ENCODE assay signal across 10 cellular contexts in the genomic region with DNA sequence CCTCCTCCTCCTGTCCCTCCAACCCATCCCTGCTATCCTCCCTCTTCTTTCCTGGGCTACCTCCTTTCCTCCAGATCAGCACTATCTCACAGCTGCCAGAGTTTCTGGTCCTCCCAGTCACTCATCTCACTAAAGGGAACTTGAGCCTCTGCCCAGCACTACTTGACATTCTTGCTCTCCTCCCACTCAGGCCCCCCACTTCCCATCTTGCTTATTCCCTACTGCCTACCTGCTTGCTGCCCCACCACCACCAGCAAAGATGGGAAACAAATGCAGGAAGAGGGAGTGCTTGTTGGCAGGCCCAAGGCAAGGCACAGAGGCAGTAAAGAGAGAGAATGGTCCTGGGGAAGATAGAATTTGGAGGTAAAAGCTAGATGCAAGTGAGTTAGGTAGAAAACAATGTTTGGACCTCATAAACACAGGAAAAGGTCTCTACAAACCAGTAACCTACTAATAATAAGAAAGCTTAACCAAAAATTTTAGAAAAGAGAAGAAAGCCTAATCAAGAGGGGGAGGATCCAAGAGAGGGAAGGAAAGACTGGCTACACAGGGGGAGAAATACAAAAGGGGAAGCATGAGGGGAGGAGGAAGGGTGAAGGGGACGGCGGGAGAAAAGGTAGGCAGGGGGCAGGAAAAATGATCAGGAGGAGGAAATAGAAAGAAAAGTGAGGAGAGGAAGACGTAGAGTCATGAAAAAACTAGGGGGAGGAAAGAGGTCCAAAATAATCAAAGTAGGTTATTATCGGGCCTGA.
DNase-seq lines count a peak whose midpoint lies in the region; ATAC-seq and TF ChIP-seq lines count a peak whose summit lies in the region.
"Had no signal": no experiment of that assay in that cellular context is flagged by ENCODE, and none has a peak within 500 bp of the region (broad histone marks: within the 10 kb centered on the region; RNA-seq: fewer than 3 reads in every experiment).

No MANE protein-coding gene starts in this region.

- H3K4me3 Mint-ChIP-seq in T-helper 2 cell treated with Interferon-gamma antibody and Interleukin-4, amounts not matched to agents 5 μg/mL and 100 μg/mL, for 36 hours, result peak overlapping the region; percentile 83

- peak overlapping the region; percentile 16 for H3K27ac Mint-ChIP-seq in T-helper 2 cell treated with Interferon-gamma antibody and Interleukin-4, amounts not matched to agents 5 μg/mL and 100 μg/mL, for 36 hours

- H3K36me3 Mint-ChIP-seq in T-helper 2 cell treated with Interferon-gamma antibody and Interleukin-4, amounts not matched to agents 5 μg/mL and 100 μg/mL, for 36 hours (ENCODE audit: low read depth), result peaks cover 11% of the 10 kb centered on the region
- H3K36me3 Mint-ChIP-seq: mesothelial cell of epicardium had no signal

- peak overlapping the region; percentile 74 for H3K27ac ChIP-seq in skeletal muscle tissue (ENCODE audit: low read depth, low read length)
- H3K27ac ChIP-seq in foreskin keratinocyte, result no peak overlapping the region

- H3K9ac ChIP-seq in skeletal muscle tissue (ENCODE audit: low read depth in 1 of 3, low read length in 3 of 3), result no peak overlapping the region

- no peak for ATAC-seq in GM21447 (IDR thresholded peaks at IDR 0.05; ENCODE audit: unreplicated experiment)
- no peak for ATAC-seq in foreskin keratinocyte

- H3K9me3 ChIP-seq in skeletal muscle tissue (ENCODE audit: control insufficient read depth in 3 of 3, low read length in 3 of 3), result no peaks in the 10 kb centered on the region

- H3K27me3 Mint-ChIP-seq in T-helper 2 cell treated with Interferon-gamma antibody and Interleukin-4, amounts not matched to agents 5 μg/mL and 100 μg/mL, for 36 hours (ENCODE audit: low read depth), result no peaks in the 10 kb centered on the region

- no peak for DNase-seq in T-helper 2 cell treated with Interferon-gamma antibody and Interleukin-4, amounts not matched to agents 5 μg/mL and 100 μg/mL, for 36 hours (ENCODE audit: low spot score)
- DNase-seq in T-helper 2 cell (no peak), NB4 (ENCODE audit: low read depth) (peak; percentile 25), erythroblast (lab: John Stamatoyannopoulos, UW) (peak; percentile 26 to 31), SHP77 treated with DMSO at 0.1 percent for 48 hours (lab: John Stamatoyannopoulos, UW) (no peak), foreskin keratinocyte (no peak)
- DNase-seq: NCI-H446 treated with DMSO at 0.1 percent for 48 hours had no signal

- no peaks in the 10 kb centered on the region for H3K9me3 Mint-ChIP-seq in T-helper 2 cell treated with Interferon-gamma antibody and Interleukin-4, amounts not matched to agents 5 μg/mL and 100 μg/mL, for 36 hours
- H3K9me3 Mint-ChIP-seq: mesothelial cell of epicardium had no signal

- no peak for TF ChIP-seq CTCF in NB4 (IDR thresholded peaks at IDR 0.05; ENCODE audit: low read depth, low read length)
- no peak for TF ChIP-seq CTCF in foreskin keratinocyte (conservative IDR thresholded peaks at IDR 0.05)

- H3K4me1 Mint-ChIP-seq in T-helper 2 cell treated with Interferon-gamma antibody and Interleukin-4, amounts not matched to agents 5 μg/mL and 100 μg/mL, for 36 hours (ENCODE audit: low read depth), result peaks cover 37% of the 10 kb centered on the region

- no peaks in the 10 kb centered on the region for H3K36me3 ChIP-seq in skeletal muscle tissue (ENCODE audit: control insufficient read depth in 3 of 3, insufficient read depth in 3 of 3, low read length in 3 of 3)

- H3K4me1 ChIP-seq in skeletal muscle tissue (ENCODE audit: control insufficient read depth in 3 of 3, insufficient read depth in 3 of 3, low read length in 3 of 3) (peaks cover 21 to 45% (median 42%) of the 10 kb centered on the region in 3 donors), foreskin keratinocyte (peaks cover 15% of the 10 kb centered on the region)

- TF ChIP-seq POLR2A in NB4 (IDR thresholded peaks at IDR 0.05; ENCODE audit: extremely low read depth, insufficient read length) (no peak), erythroblast (IDR thresholded peaks at IDR 0.05; ENCODE audit: low read length) (no peak)

- no peaks in the 10 kb centered on the region for H3K27me3 ChIP-seq in skeletal muscle tissue (ENCODE audit: control insufficient read depth in 3 of 3, insufficient read depth in 3 of 3, low read length in 3 of 3)
- no peaks in the 10 kb centered on the region for H3K27me3 ChIP-seq in foreskin keratinocyte

- H3K4me3 ChIP-seq in NB4 (ENCODE audit: low read depth, low read length) (no peak overlapping the region), skeletal muscle tissue (ENCODE audit: low read length in 3 of 3) (peak overlapping the region in 2 of 3 donors; percentile 4 to 87)

Comparison
In these comparisons a context has a peak if more than half of its experiments do, and no peak if none do; other contexts are left out.
1. DNase-seq: peak in NB4 (single experiment) and erythroblast (2 of 2); none in T-helper 2 cell treated with Interferon-gamma antibody and Interleukin-4, amounts not matched to agents 5 μg/mL and 100 μg/mL, for 36 hours (single experiment), T-helper 2 cell (0 of 5), SHP77 treated with DMSO at 0.1 percent for 48 hours (single experiment) and foreskin keratinocyte (0 of 2).